24 cellular contexts compared by ENCODE assay signal in the genomic region with DNA sequence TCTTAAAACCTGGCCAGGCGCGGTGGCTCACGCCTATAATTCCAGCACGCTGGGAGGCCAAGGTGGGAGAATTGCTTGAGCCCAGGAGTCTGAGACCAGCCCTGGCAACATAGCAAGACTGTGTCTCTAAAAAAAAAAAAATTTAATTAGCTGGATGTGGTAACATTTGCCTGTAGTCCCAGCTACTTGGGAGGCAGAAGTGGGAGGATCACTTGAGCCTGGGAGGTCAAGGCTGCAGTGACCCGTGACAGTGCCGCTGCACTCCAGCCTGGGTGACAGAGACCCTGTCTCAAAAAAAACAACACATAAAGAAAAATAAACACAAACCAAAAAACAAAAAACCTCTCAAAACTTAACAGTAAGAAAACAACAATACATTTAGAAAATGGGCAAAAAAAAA.
DNase-seq lines count a peak whose midpoint lies in the region; ATAC-seq, FAIRE-seq and TF ChIP-seq lines count a peak whose summit lies in the region.
"Had no signal": no experiment of that assay in that cellular context is flagged by ENCODE, and none has a peak within 500 bp of the region (broad histone marks: within the 10 kb centered on the region; RNA-seq: fewer than 3 reads in every experiment).

No MANE protein-coding gene starts in this region.

- H3K4me2 ChIP-seq in Loucy (ENCODE audit: low read depth, low read length, poor library complexity, severe bottlenecking), result peak overlapping the region; percentile 16
- H3K4me2 ChIP-seq in K562 (ENCODE audit: insufficient read depth, low read length), result no peak overlapping the region
- H3K4me2 ChIP-seq: GM23338, KMS-11 had no signal

- H3K9me2 ChIP-seq in Loucy (replicated peaks; ENCODE audit: low read depth, low read length), result no peaks in the 10 kb centered on the region

- WGBS in K562 (ENCODE audit: insufficient coverage, low coverage, missing lambda C conversion rate), result 35% methylated on average over 2 of the region's 6 CpGs

- peaks cover 13% of the 10 kb centered on the region for H3F3A ChIP-seq in Loucy (ENCODE audit: low read depth)

- H3K4me1 ChIP-seq in Loucy (ENCODE audit: insufficient read depth, low read length, poor library complexity, severe bottlenecking) (peaks cover 53% of the 10 kb centered on the region), K562 (replicated peaks in 1 of 2; ENCODE audit: control insufficient read depth in 2 of 2, insufficient read depth in 2 of 2, low read length in 2 of 2) (peaks cover 0 to 6% of the 10 kb centered on the region in 2 experiments; a peak in 3 of 5 replicates), uterus (no peaks in the 10 kb centered on the region)
- H3K4me1 ChIP-seq: HAP-1 had no signal

- POLR2A ChIA-PET in K562 (lab: Yijun Ruan, JAX), result interaction anchor here (0.6 kb wide), 1 partner anchor 13 kb away, joined by 4 read pairs; no protein-coding TSS in a partner anchor

- peaks cover 73% of the 10 kb centered on the region; the same call in 1 of the 2 replicates for H3K79me2 ChIP-seq in Loucy (ENCODE audit: insufficient read depth, low read length)
- H3K79me2 ChIP-seq in K562 (ENCODE audit: control insufficient read depth, insufficient read depth, low read length), result no peaks in the 10 kb centered on the region

- H3K9ac ChIP-seq in Loucy (ENCODE audit: low read depth, low read length, poor library complexity, severe bottlenecking) (no peak overlapping the region), K562 (ENCODE audit: insufficient read depth in 1 of 2, low read depth in 2 of 2, low read length in 2 of 2) (no peak overlapping the region)
- H3K9ac ChIP-seq: KMS-11 had no signal

- H3K9me3 ChIP-seq in Loucy (ENCODE audit: insufficient read depth, low read depth, low read length), result no peaks in the 10 kb centered on the region
- no peaks in the 10 kb centered on the region for H3K9me3 ChIP-seq in K562 (replicated peaks; ENCODE audit: control insufficient read depth, insufficient read depth, low read depth, low read length)
- no peaks in the 10 kb centered on the region for H3K9me3 ChIP-seq in uterus
- H3K9me3 ChIP-seq: HAP-1 had no signal

- H2AFZ ChIP-seq in Loucy (ENCODE audit: low read length), result no peak overlapping the region
- H2AFZ ChIP-seq in K562 (ENCODE audit: low read depth, low read length), result no peak overlapping the region
- H2AFZ ChIP-seq: GM23338 had no signal

- no peak for TF ChIP-seq CTCF in Loucy (conservative IDR thresholded peaks at IDR 0.05; ENCODE audit: low read length)
- TF ChIP-seq CTCF in K562 (IDR thresholded peaks at IDR 0.05 in 2 of 3, conservative IDR thresholded peaks at IDR 0.05 in 1 of 3; ENCODE audit: insufficient read depth in 2 of 3, low read depth in 1 of 3, low read length in 3 of 3), result no peak
- TF ChIP-seq CTCF in nephron (IDR thresholded peaks at IDR 0.05; ENCODE audit: unreplicated experiment in 3 of 3), result no peak
- TF ChIP-seq CTCF in uterus (IDR thresholded peaks at IDR 0.05), result no peak

- intact Hi-C loops in K562 (cut with micrococcal nuclease), result no loop called here
- intact Hi-C loops in uterus (cut with DNase I; ENCODE audit: low total_unique reads), result no loop called here

- no peak overlapping the region for H3K4me3 ChIP-seq in Loucy (ENCODE audit: low read length, poor library complexity, severe bottlenecking)
- H3K4me3 ChIP-seq in K562, result no peak overlapping the region
- H3K4me3 ChIP-seq in uterus, result no peak overlapping the region
- H3K4me3 ChIP-seq: GM23338, HAP-1 had no signal

- DNase-seq in K562 (ENCODE audit: extremely low read depth in 1 of 4, low spot score in 3 of 4), result no peak
- peak in 1 of 2 donors; percentile 20 for DNase-seq in uterus
- DNase-seq in HTR-8/SVneo (ENCODE audit: insufficient read length, low spot score), result no peak
- no peak for DNase-seq in anterior cingulate cortex (lab: John Stamatoyannopoulos, UW)
- DNase-seq in NCI-H187 (lab: John Stamatoyannopoulos, UW), result no peak
- DNase-seq: C1 segment of cervical spinal cord; CD4-positive, alpha-beta memory T cell; COR-L47; DMS53; NCI-H1092; NCI-H1417 treated with DMSO at 0.1 percent for 48 hours; NCI-H1930; NCI-H2107; NCI-H446 treated with DMSO at 0.1 percent for 48 hours; NCI-H526; NCI-H82; NK-92 treated with Interleukin-12 subunit alpha and Interleukin-12 subunit beta, amount 100 ng/mL, for 24 hours; PC-3 had no signal

- no peaks in the 10 kb centered on the region for H4K20me1 ChIP-seq in Loucy (ENCODE audit: insufficient read depth, low read length, poor library complexity, severe bottlenecking)
- no peaks in the 10 kb centered on the region for H4K20me1 ChIP-seq in K562 (replicated peaks; ENCODE audit: control insufficient read depth, insufficient read depth, low read length)

- H3K9me3 Mint-ChIP-seq in nephron, result no peaks in the 10 kb centered on the region
- H3K9me3 Mint-ChIP-seq: CD4-positive, alpha-beta memory T cell; GM23338 had no signal

- H3K36me3 Mint-ChIP-seq in nephron (ENCODE audit: low read depth), result peaks cover 29% of the 10 kb centered on the region

- CTCF ChIA-PET in K562 (lab: Yijun Ruan, JAX; ENCODE audit: low intra/inter-chr PET ratio), result no interaction called here

- FAIRE-seq in K562 (lab: Jason Lieb, UNC), result no peak
- FAIRE-seq in HTR-8/SVneo (lab: Jason Lieb, UNC), result no peak

- H3K36me3 ChIP-seq in Loucy (ENCODE audit: insufficient read depth, low read length) (peaks cover 33% of the 10 kb centered on the region; the same call in 1 of the 2 replicates), K562 (ENCODE audit: control insufficient read depth, insufficient read depth, low read length) (0 out of 3 replicates have a peak, but pooled peaks cover 3% of the 10 kb centered on the region), uterus (no peaks in the 10 kb centered on the region)
- H3K36me3 ChIP-seq: HAP-1 had no signal

- TF ChIP-seq POLR2A in K562 (conservative IDR thresholded peaks at IDR 0.05) (no peak), uterus (IDR thresholded peaks at IDR 0.05) (no peak)

- no peak for ATAC-seq in K562
- ATAC-seq: GM23338, PC-3, SK-N-SH treated with all-trans-retinoic acid at 6 μM for 48 hours had no signal

- no peaks in the 10 kb centered on the region for H3K27me3 Mint-ChIP-seq in nephron (ENCODE audit: low read depth)
- H3K27me3 Mint-ChIP-seq: CD4-positive, alpha-beta memory T cell had no signal

- BruUV-seq in K562 (replicated peaks; lab: Mats Ljungman, UMichigan), result no TSS peak

- TF ChIP-seq RAD21 in K562 (CRISPR knock-in tag; conservative IDR thresholded peaks at IDR 0.05 in 1 of 2, IDR thresholded peaks at IDR 0.05 in 1 of 2), result no peak

- no peaks in the 10 kb centered on the region for H3K9me1 ChIP-seq in K562 (ENCODE audit: control insufficient read depth, insufficient read depth, low read length)

- in situ Hi-C loops in K562 (cut with MboI), result no loop called here

- H3K27ac ChIP-seq in K562 (ENCODE audit: extremely low read depth, low read depth, low read length) (no peak overlapping the region), uterus (peak overlapping the region; percentile 19 to 59)
- H3K27ac ChIP-seq: KMS-11 had no signal

- H3K27ac Mint-ChIP-seq in nephron, result peak overlapping the region; percentile 72 to 85 (median 78)
- H3K27ac Mint-ChIP-seq: CD4-positive, alpha-beta memory T cell; GM23338 had no signal

- H3K27me3 ChIP-seq in Loucy (ENCODE audit: insufficient read depth, low read length, poor library complexity, severe bottlenecking), result no peaks in the 10 kb centered on the region
- no peaks in the 10 kb centered on the region for H3K27me3 ChIP-seq in K562 (ENCODE audit: control insufficient read depth in 2 of 2, insufficient read depth in 2 of 2, low read length in 2 of 2)
- H3K27me3 ChIP-seq in uterus, result no peaks in the 10 kb centered on the region

- no peak for TF ChIP-seq EP300 in K562 (IDR thresholded peaks at IDR 0.05; ENCODE audit: low read length)

- peaks cover 53% of the 10 kb centered on the region for H3K4me1 Mint-ChIP-seq in nephron

- no peak overlapping the region for H3K4me3 Mint-ChIP-seq in nephron
- H3K4me3 Mint-ChIP-seq: CD4-positive, alpha-beta memory T cell; GM23338 had no signal

TF ChIP-seq in K562, 482 proteins besides CTCF, POLR2A, EP300 and RAD21:
- TF ChIP-seq LEF1 (IDR thresholded peaks at IDR 0.05) (no peak), POLR2AphosphoS5 (IDR thresholded peaks at IDR 0.05; ENCODE audit: control insufficient read depth, insufficient read depth, low read depth, low read length) (no peak), DPF2 (IDR thresholded peaks at IDR 0.05) (0 out of 2 replicates have a peak, but pooled peaks have one; percentile 14), SIN3B (IDR thresholded peaks at IDR 0.05; ENCODE audit: low read depth) (no peak), NR2C1 (IDR thresholded peaks at IDR 0.05) (no peak), NR2C1 (tag; IDR thresholded peaks at IDR 0.05) (0 out of 2 replicates have a peak, but pooled peaks have one; percentile 13)
- TF ChIP-seq, protein P1, sequence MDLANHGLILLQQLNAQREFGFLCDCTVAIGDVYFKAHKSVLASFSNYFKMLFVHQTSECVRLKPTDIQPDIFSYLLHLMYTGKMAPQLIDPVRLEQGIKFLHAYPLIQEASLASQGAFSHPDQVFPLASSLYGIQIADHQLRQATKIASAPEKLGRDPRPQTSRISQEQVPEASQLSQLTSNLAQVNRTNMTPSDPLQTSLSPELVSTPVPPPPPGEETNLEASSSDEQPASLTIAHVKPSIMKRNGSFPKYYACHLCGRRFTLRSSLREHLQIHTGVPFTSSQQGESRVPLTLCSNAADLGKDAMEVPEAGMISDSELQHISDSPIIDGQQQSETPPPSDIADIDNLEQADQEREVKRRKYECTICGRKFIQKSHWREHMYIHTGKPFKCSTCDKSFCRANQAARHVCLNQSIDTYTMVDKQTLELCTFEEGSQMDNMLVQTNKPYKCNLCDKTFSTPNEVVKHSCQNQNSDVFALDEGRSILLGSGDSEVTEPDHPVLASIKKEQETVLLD (IDR thresholded peaks at IDR 0.05), result no peak
TF ChIP-seq in K562: peak in this region for 2.
